In the genomic region with DNA sequence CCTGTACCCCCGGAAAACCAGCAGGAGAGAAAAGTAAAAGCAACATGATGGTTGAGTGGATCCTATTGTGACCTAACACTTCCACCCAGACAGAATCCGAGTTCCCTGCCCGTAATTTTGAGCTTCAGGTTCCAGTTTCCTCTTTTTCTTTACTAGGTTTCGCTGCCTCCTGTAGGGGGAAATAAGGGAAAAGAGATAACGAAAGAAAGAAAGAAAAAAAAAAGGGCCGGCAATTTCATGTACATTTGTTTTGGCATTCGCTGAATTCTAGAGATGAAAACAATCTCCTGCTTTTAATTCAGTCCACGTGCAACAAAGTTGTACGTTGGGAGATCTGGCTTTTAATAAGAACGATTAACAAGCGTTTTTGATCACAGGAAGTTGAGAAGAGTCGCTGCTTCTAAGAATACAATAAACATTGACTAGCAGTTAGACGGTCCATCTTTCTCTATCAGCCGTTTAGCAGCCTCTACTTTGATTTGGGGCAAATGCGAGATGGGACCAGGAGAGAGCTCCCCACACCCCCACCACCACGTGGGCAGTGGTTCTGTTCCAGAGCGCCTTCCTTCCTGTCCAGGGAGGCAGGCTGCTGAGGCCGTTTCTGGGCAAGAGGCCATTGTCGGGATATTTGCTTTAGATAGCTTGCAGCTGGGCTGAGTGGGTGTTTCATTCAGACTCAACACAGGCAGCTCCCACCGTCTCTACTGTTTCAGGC, we compare ENCODE assay signal across 1 cellular context.
TF ChIP-seq lines count a peak whose summit lies in the region.

No MANE protein-coding gene starts in this region.

TF ChIP-seq in IMR-90, 13 proteins besides CTCF, POLR2A, EP300 and RAD21 (continued from another document):
- TF ChIP-seq ELK1 (IDR thresholded peaks at IDR 0.05; ENCODE audit: borderline replicate concordance, low read depth, low read length) = no peak
